In the genomic region with DNA sequence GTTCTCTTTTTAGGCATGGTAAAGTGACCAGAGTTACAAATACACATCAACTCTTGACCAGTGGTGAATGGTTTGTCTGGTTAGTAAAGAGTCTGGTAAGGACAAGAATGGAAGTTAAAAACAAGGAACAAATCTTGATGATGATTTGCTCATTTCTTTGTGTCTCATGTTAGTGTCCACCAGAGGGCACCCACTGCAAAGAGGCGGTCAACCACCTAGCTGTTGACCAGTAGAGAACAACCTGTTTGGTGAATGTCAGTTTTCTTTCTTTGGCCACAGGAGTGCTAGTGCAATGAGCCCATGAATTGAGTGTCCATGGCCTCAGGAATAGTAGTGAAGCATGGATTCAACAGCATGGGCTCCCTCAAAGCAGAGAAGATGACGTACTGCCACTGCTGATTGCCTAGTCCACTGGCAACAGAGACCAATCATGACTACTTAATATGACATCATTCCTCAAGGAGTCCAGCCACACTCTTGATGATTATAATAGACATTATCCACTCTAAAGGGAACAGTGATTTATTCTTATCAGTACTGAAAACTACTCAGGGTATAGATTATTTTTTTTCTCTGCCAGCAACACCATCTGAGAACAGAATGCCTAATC, we compare ENCODE assay signal across 8 cellular contexts. TPM values are rescaled to one million over a fixed set of nuclear protein-coding genes. Genes with fewer than 3 reads are reported as not detected.
DNase-seq lines count a peak whose midpoint lies in the region; ATAC-seq and TF ChIP-seq lines count a peak whose summit lies in the region.

No MANE protein-coding gene starts in this region.

- no peak for TF ChIP-seq POLR2A in Peyer's patch (IDR thresholded peaks at IDR 0.05)

- H3K27ac ChIP-seq in Peyer's patch (no peak overlapping the region), foreskin keratinocyte (no peak overlapping the region)

- H3K27me3 ChIP-seq in Peyer's patch (no peaks in the 10 kb centered on the region), foreskin keratinocyte (no peaks in the 10 kb centered on the region)

- H3K36me3 ChIP-seq in Peyer's patch = no peaks in the 10 kb centered on the region

- no peaks in the 10 kb centered on the region for H3K9me3 ChIP-seq in Peyer's patch

- DNase-seq in NCI-H524 (lab: John Stamatoyannopoulos, UW) (peak; percentile 5 to 43), NCI-H524 treated with DMSO at 0.1 percent for 48 hours (lab: John Stamatoyannopoulos, UW) (no peak), Peyer's patch (peak in 1 of 3 donors; percentile 72), foreskin keratinocyte (peak in 1 of 2 donors; percentile 50), skeletal muscle cell (ENCODE audit: low read depth) (peak; percentile 27), KG1 (lab: John Stamatoyannopoulos, UW) (no peak)

- H3K4me1 ChIP-seq in Peyer's patch = no peaks in the 10 kb centered on the region
- H3K4me1 ChIP-seq in foreskin keratinocyte = no peaks in the 10 kb centered on the region

- ATAC-seq in HG02678 (IDR thresholded peaks at IDR 0.05; ENCODE audit: unreplicated experiment) (peak; percentile 53), foreskin keratinocyte (peak; percentile 77), HG03571 (IDR thresholded peaks at IDR 0.05; ENCODE audit: unreplicated experiment) (no peak)

- no peak overlapping the region for H3K4me3 ChIP-seq in Peyer's patch
- H3K4me3 ChIP-seq in skeletal muscle cell (ENCODE audit: low read depth, low read length) = no peak overlapping the region

- TF ChIP-seq CTCF in Peyer's patch (IDR thresholded peaks at IDR 0.05) (peak in 5 of 6 experiments; percentile 8 to 81 (median 75)), foreskin keratinocyte (conservative IDR thresholded peaks at IDR 0.05) (peak; percentile 80)

RNA-seq across cellular contexts. Expression of a gene that starts 10.7 kb away (rescaled TPM):
- total RNA-seq in Peyer's patch (under 1 TPM in 1 of 4 donors, not detected in 3; 0.47 TPM), foreskin keratinocyte (not detected in 2 replicates)
- not detected in 2 replicates for polyA plus RNA-seq in foreskin keratinocyte

Comparison
In these comparisons a context has a peak if more than half of its experiments do, and no peak if none do; other contexts are left out.
1. DNase-seq: peak in NCI-H524 (2 of 2) and skeletal muscle cell (single experiment); none in NCI-H524 treated with DMSO at 0.1 percent for 48 hours (single experiment) and KG1 (single experiment).